29 cellular contexts compared by ENCODE assay signal in genomic region chr4:67539830-67540229, GRCh38. TPM values are rescaled to one million over a fixed set of nuclear protein-coding genes. Genes with fewer than 3 reads are reported as not detected.
"Had no signal": no experiment of that assay in that cellular context is flagged by ENCODE, and none has a peak within 500 bp of the region (broad histone marks: within the 10 kb centered on the region; RNA-seq: fewer than 3 reads in every experiment).

No MANE protein-coding gene starts in this region.

- H3K27me3 Mint-ChIP-seq: activated CD4-positive, alpha-beta memory T cell treated with anti-CD3 and anti-CD28 coated beads, Interleukin-2, amount 10 ng/mL, durations not matched to agents 7 days and 5 days; activated naive CD8-positive, alpha-beta T cell treated with anti-CD3 and anti-CD28 coated beads, Interleukin-2, amount 50 U/mL, for 24 hours had no signal

- ATAC-seq: activated naive CD8-positive, alpha-beta T cell treated with anti-CD3 and anti-CD28 coated beads, Interleukin-2, amount 50 U/mL, for 24 hours; K562; Panc1; WTC11 had no signal

- H3K27ac Mint-ChIP-seq: activated CD4-positive, alpha-beta memory T cell treated with anti-CD3 and anti-CD28 coated beads, Interleukin-2, amount 10 ng/mL, durations not matched to agents 7 days and 5 days; activated naive CD8-positive, alpha-beta T cell treated with anti-CD3 and anti-CD28 coated beads, Interleukin-2, amount 50 U/mL, for 24 hours; brain; T-helper 2 cell treated with Interferon-gamma antibody and Interleukin-4, amounts not matched to agents 5 μg/mL and 100 μg/mL, for 36 hours; WTC11 had no signal

- H3K4me3 Mint-ChIP-seq: activated CD4-positive, alpha-beta memory T cell treated with anti-CD3 and anti-CD28 coated beads, Interleukin-2, amount 10 ng/mL, durations not matched to agents 7 days and 5 days; activated naive CD8-positive, alpha-beta T cell treated with anti-CD3 and anti-CD28 coated beads, Interleukin-2, amount 50 U/mL, for 24 hours; brain; T-helper 2 cell treated with Interferon-gamma antibody and Interleukin-4, amounts not matched to agents 5 μg/mL and 100 μg/mL, for 36 hours; WTC11 had no signal

- FAIRE-seq: bronchial epithelial cell, K562, TTC549 had no signal

- H3K9me3 Mint-ChIP-seq: activated CD4-positive, alpha-beta memory T cell treated with anti-CD3 and anti-CD28 coated beads, Interleukin-2, amount 10 ng/mL, durations not matched to agents 7 days and 5 days; activated naive CD8-positive, alpha-beta T cell treated with anti-CD3 and anti-CD28 coated beads, Interleukin-2, amount 50 U/mL, for 24 hours; brain; T-helper 2 cell treated with Interferon-gamma antibody and Interleukin-4, amounts not matched to agents 5 μg/mL and 100 μg/mL, for 36 hours; WTC11 had no signal

- DNase-seq: activated CD4-positive, alpha-beta memory T cell treated with anti-CD3 and anti-CD28 coated beads, Interleukin-2, amount 10 ng/mL, durations not matched to agents 7 days and 5 days; activated CD4-positive, alpha-beta T cell treated with anti-CD3 and anti-CD28 coated beads for 1 hour; activated CD4-positive, alpha-beta T cell treated with anti-CD3 and anti-CD28 coated beads for 48 hours; activated effector memory CD4-positive, alpha-beta T cell treated with Interleukin-2 at 50 U/mL for 16 hours; activated naive CD4-positive, alpha-beta T cell treated with anti-CD3 and anti-CD28 coated beads, Interleukin-2, amount 50 U/mL, for 16 hours; activated naive CD8-positive, alpha-beta T cell treated with anti-CD3 and anti-CD28 coated beads, Interleukin-2, amount 50 U/mL, for 24 hours; activated T-cell treated with anti-CD3 and anti-CD28 coated beads, Interleukin-2, amount 50 U/mL, for 48 hours; anterior cingulate cortex; caudate nucleus; cerebellar nuclear complex; NCI-H1105; NCI-H1417 treated with DMSO at 0.1 percent for 48 hours; NCI-H1694; NCI-H1930; NCI-H2081 treated with DMSO at 0.1 percent for 48 hours; NCI-H226; NCI-H446 treated with DMSO at 0.1 percent for 48 hours; NCI-H524; SHP77; SJCRH30 had no signal

RNA-seq across cellular contexts. Expression of gene STAP1, which starts 18.7 kb away (rescaled TPM):
- total RNA-seq: MCF 10A, RPMI7951, WTC11 had no signal
